12 cellular contexts compared by ENCODE assay signal in the genomic region with DNA sequence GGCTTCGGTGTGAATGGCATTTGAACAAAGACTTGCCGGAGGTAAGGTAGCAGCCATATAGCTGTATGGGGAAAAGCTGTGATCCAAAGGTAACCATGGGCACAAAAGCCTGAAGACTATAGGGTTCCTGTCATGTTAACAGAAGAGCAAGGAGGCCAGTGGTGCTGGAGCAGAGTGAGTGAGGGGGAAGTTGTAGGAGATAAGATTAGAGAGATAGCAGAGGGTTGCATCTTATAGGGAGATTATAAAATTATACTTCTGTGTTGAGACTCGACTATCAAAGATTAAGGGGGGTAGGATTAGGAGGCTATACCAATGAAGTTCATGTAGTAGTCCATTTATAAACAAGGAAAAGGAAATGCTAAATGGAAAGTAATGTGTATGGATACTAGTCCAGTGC. TPM values are rescaled to one million over a fixed set of nuclear protein-coding genes. Genes with fewer than 3 reads are reported as not detected.
DNase-seq lines count a peak whose midpoint lies in the region; ATAC-seq, FAIRE-seq and TF ChIP-seq lines count a peak whose summit lies in the region.
"Had no signal": no experiment of that assay in that cellular context is flagged by ENCODE, and none has a peak within 500 bp of the region (broad histone marks: within the 10 kb centered on the region; RNA-seq: fewer than 3 reads in every experiment).

No MANE protein-coding gene starts in this region.

- H3K4me1 Mint-ChIP-seq in Caco-2 (ENCODE audit: low read depth, unreplicated experiment) = peaks cover 9% of the 10 kb centered on the region

- H3F3A ChIP-seq in PC-9 (ENCODE audit: insufficient read depth, low read depth) = peaks cover 28% of the 10 kb centered on the region

- POLR2A ChIA-PET in Caco-2 (lab: Charles Lee) = no interaction called here
- POLR2A ChIA-PET in PC-9 (lab: Charles Lee; ENCODE audit: unreplicated experiment) = no interaction called here

- H3K4me3 Mint-ChIP-seq in Caco-2 (ENCODE audit: unreplicated experiment) = no peak overlapping the region

- H3K27me3 ChIP-seq in BE2C (no peaks in the 10 kb centered on the region), Caco-2 (replicated peaks; ENCODE audit: control insufficient read depth, insufficient read depth, low read length) (no peaks in the 10 kb centered on the region), PC-9 (ENCODE audit: insufficient read depth, low read depth) (no peaks in the 10 kb centered on the region), fibroblast of lung (ENCODE audit: control insufficient read depth, insufficient read depth, low read length) (no peaks in the 10 kb centered on the region)

- H3K4me1 ChIP-seq in BE2C (no peaks in the 10 kb centered on the region), Caco-2 (peaks cover 5% of the 10 kb centered on the region), PC-9 (replicated peaks; ENCODE audit: insufficient read depth) (peaks cover 27% of the 10 kb centered on the region), fibroblast of lung (ENCODE audit: control insufficient read depth, extremely low read depth, insufficient read depth, low read length) (peaks cover 10% of the 10 kb centered on the region)

- peak overlapping the region; percentile 5 for H3K27ac Mint-ChIP-seq in Caco-2 (ENCODE audit: unreplicated experiment)

- H2AFZ ChIP-seq in PC-9 (no peak overlapping the region), fibroblast of lung (ENCODE audit: low read length) (no peak overlapping the region)

- in situ Hi-C loops in GM13976 (cut with MboI; ENCODE audit: low sequenced_read_pairs, unreplicated experiment) = no loop called here

- DNase-seq in BE2C (no peak), Caco-2 (no peak), PC-9 (no peak), fibroblast of lung (ENCODE audit: low read depth in 2 of 2) (no peak), GM12892 (ENCODE audit: insufficient read length) (no peak), GM13976 (ENCODE audit: low spot score) (no peak)
- DNase-seq: NCI-H1930, substantia nigra, T-helper 9 cell had no signal

- peaks cover 14% of the 10 kb centered on the region for H3K36me3 ChIP-seq in BE2C
- no peaks in the 10 kb centered on the region for H3K36me3 ChIP-seq in Caco-2 (ENCODE audit: control insufficient read depth, insufficient read depth, low read length)
- H3K36me3 ChIP-seq in PC-9 (ENCODE audit: low read depth) = peaks cover 13% of the 10 kb centered on the region
- peaks cover 2% of the 10 kb centered on the region for H3K36me3 ChIP-seq in fibroblast of lung (ENCODE audit: control insufficient read depth, insufficient read depth, low read length)

- no peaks in the 10 kb centered on the region for H3K9me2 ChIP-seq in PC-9 (ENCODE audit: insufficient read depth)

- peaks cover 76% of the 10 kb centered on the region for H3K79me2 ChIP-seq in PC-9 (ENCODE audit: low read depth)
- H3K79me2 ChIP-seq in fibroblast of lung (ENCODE audit: control insufficient read depth, insufficient read depth, low read length) = peaks cover 75% of the 10 kb centered on the region

- H3K4me2 ChIP-seq in PC-9 = 0 out of 2 replicates have a peak overlapping the region, but pooled peaks have one; percentile 20
- H3K4me2 ChIP-seq in fibroblast of lung (ENCODE audit: extremely low read depth, insufficient read depth, low read length) = peak overlapping the region; percentile 42

- no peaks in the 10 kb centered on the region for H3K27me3 Mint-ChIP-seq in Caco-2 (ENCODE audit: insufficient read depth, unreplicated experiment)

- intact Hi-C loops in Caco-2 (cut with micrococcal nuclease; ENCODE audit: unreplicated experiment) (no loop called here), PC-9 (cut with micrococcal nuclease; ENCODE audit: unreplicated experiment) (no loop called here)

- H4K20me1 ChIP-seq in PC-9 (ENCODE audit: insufficient read depth) (peaks cover 52% of the 10 kb centered on the region), fibroblast of lung (ENCODE audit: control insufficient read depth, extremely low read depth, insufficient read depth, low read length) (no peaks in the 10 kb centered on the region)

- no peaks in the 10 kb centered on the region for H3K9me3 Mint-ChIP-seq in Caco-2 (ENCODE audit: unreplicated experiment)

- H3K27ac ChIP-seq in PC-9 (no peak overlapping the region), fibroblast of lung (ENCODE audit: insufficient read depth, low read length) (no peak overlapping the region)

- ATAC-seq in GM21737 (IDR thresholded peaks at IDR 0.05; ENCODE audit: unreplicated experiment) = no peak
- no peak for ATAC-seq in HG02610 (IDR thresholded peaks at IDR 0.05; ENCODE audit: unreplicated experiment)
- ATAC-seq: esophagus mucosa had no signal

- H3K4me3 ChIP-seq in BE2C (ENCODE audit: low read depth, low read length) = peak overlapping the region; percentile 27
- H3K4me3 ChIP-seq in Caco-2 (ENCODE audit: low read depth, low read length) = no peak overlapping the region
- no peak overlapping the region for H3K4me3 ChIP-seq in PC-9
- H3K4me3 ChIP-seq in fibroblast of lung (replicated peaks in 1 of 4; ENCODE audit: control extremely low read depth in 1 of 4, insufficient read depth in 1 of 4, low read depth in 3 of 4, low read length in 4 of 4) = no peak overlapping the region

- TF ChIP-seq POLR2A in GM12892 (IDR thresholded peaks at IDR 0.05; ENCODE audit: low read depth, low read length) = no peak

- BruUV-seq in Caco-2 (replicated peaks; lab: Mats Ljungman, UMichigan) = no TSS peak
- no TSS peak for BruUV-seq in PC-9 (replicated peaks; lab: Mats Ljungman, UMichigan)

- H3K36me3 Mint-ChIP-seq in Caco-2 (ENCODE audit: insufficient read depth, unreplicated experiment) = peaks cover 35% of the 10 kb centered on the region

- TF ChIP-seq CTCF in BE2C (IDR thresholded peaks at IDR 0.05; ENCODE audit: low read depth, low read length) (no peak), Caco-2 (IDR thresholded peaks at IDR 0.05; ENCODE audit: insufficient read depth in 1 of 2, low read depth in 1 of 2, low read length in 1 of 2, severe bottlenecking in 1 of 2, unreplicated experiment in 1 of 2) (no peak), PC-9 (conservative IDR thresholded peaks at IDR 0.05) (no peak), fibroblast of lung (conservative IDR thresholded peaks at IDR 0.05 in 1 of 2, IDR thresholded peaks at IDR 0.05 in 1 of 2; ENCODE audit: low read depth in 1 of 2, low read length in 2 of 2) (no peak), GM13976 (IDR thresholded peaks at IDR 0.05; ENCODE audit: borderline replicate concordance, control extremely low read depth, extremely low read depth, insufficient read depth, missing control alignments) (no peak)

- H3K9me3 ChIP-seq in BE2C (no peaks in the 10 kb centered on the region), Caco-2 (no peaks in the 10 kb centered on the region), PC-9 (ENCODE audit: insufficient read depth, low read depth) (no peaks in the 10 kb centered on the region), fibroblast of lung (ENCODE audit: control insufficient read depth, insufficient read depth, low read depth, low read length) (no peaks in the 10 kb centered on the region)

- CTCF ChIA-PET in Caco-2 (lab: Charles Lee) (no interaction called here), PC-9 (lab: Charles Lee) (no interaction called here)

- no peak for FAIRE-seq in GM12892 (lab: Jason Lieb, UNC)

- H3K9ac ChIP-seq in fibroblast of lung (ENCODE audit: insufficient read depth, low read length) = no peak overlapping the region

RNA-seq across cellular contexts. Expression of a gene that starts 3.3 kb away (rescaled TPM):
- polyA plus RNA-seq in BE2C (2012; ENCODE audit: insufficient read depth, insufficient read length, low read depth) = 49.7 TPM
- total RNA-seq in Caco-2 (2022) = 59.7 and 66.9 TPM in 2 replicates
- total RNA-seq in PC-9 (2021) = 38.6 and 40.2 TPM in 2 replicates
- 36.5 and 42.9 TPM in 2 replicates for total RNA-seq in fibroblast of lung
- polyA plus RNA-seq in fibroblast of lung = 27.1 and 27.9 TPM in 2 replicates
- polyA plus RNA-seq in fibroblast of lung (2012) = 25.6 and 29.3 TPM in 2 replicates
- polyA minus RNA-seq in fibroblast of lung (ENCODE audit: low replicate concordance) = 8.1 and 10.2 TPM in 2 replicates
- 26.0 TPM for polyA plus RNA-seq in GM12892 (2012; ENCODE audit: missing spikeins)

RNA-seq across cellular contexts. Expression of a gene that starts 3.7 kb away (rescaled TPM):
- 25.7 TPM for polyA plus RNA-seq in BE2C (2012; ENCODE audit: insufficient read depth, insufficient read length, low read depth)
- total RNA-seq in Caco-2 (2022) (20.7 and 21.4 TPM in 2 replicates), PC-9 (2021) (17.0 and 19.3 TPM in 2 replicates), fibroblast of lung (19.8 and 20.1 TPM in 2 replicates)
- 12.2 and 15.9 TPM in 2 replicates for polyA plus RNA-seq in fibroblast of lung
- 5.5 and 8.0 TPM in 2 replicates for polyA plus RNA-seq in fibroblast of lung (2012)
- polyA minus RNA-seq in fibroblast of lung (ENCODE audit: low replicate concordance) = 9.0 and 9.1 TPM in 2 replicates
- 10.1 TPM for polyA plus RNA-seq in GM12892 (2012; ENCODE audit: missing spikeins)
